11 cellular contexts compared by ENCODE assay signal in genomic region chr2:33521791-33522281, GRCh38. TPM values are rescaled to one million over a fixed set of nuclear protein-coding genes. Genes with fewer than 3 reads are reported as not detected.
A peak's percentile ranks its signal among the peaks of the same experiment; 100 is the strongest.
DNase-seq lines count a peak whose midpoint lies in the region; ATAC-seq and TF ChIP-seq lines count a peak whose summit lies in the region.
"Had no signal": no experiment of that assay in that cellular context is flagged by ENCODE, and none has a peak within 500 bp of the region (broad histone marks: within the 10 kb centered on the region; RNA-seq: fewer than 3 reads in every experiment).

No MANE protein-coding gene starts in this region.

- DNase-seq in LHCN-M2 (ENCODE audit: low read depth) = peak; percentile 51
- DNase-seq in dedifferentiated amniotic fluid mesenchymal stem cell (ENCODE audit: extremely low spot score) = peak; percentile 45
- peak; percentile 29 for DNase-seq in hepatocyte (ENCODE audit: low spot score)
- no peak for DNase-seq in midbrain (lab: John Stamatoyannopoulos, UW)
- DNase-seq: Karpas-422; NCI-H2171 treated with DMSO at 0.1 percent for 48 hours; stimulated activated naive CD4-positive, alpha-beta T cell treated with Interleukin-2 at 50 U/mL for 16 hours had no signal

- H3K27ac ChIP-seq in hepatocyte (no peak overlapping the region), temporal lobe (ENCODE audit: low read depth, low read length) (peak overlapping the region; percentile 19)
- H3K27ac ChIP-seq: neural progenitor cell had no signal

- no peaks in the 10 kb centered on the region for H4K20me1 ChIP-seq in hepatocyte (ENCODE audit: insufficient read depth, poor library complexity, severe bottlenecking)

- no peaks in the 10 kb centered on the region for H3K27me3 ChIP-seq in hepatocyte
- H3K27me3 ChIP-seq: neural progenitor cell had no signal

- no peak for TF ChIP-seq CTCF in hepatocyte (IDR thresholded peaks at IDR 0.05; ENCODE audit: poor library complexity)

- H2AFZ ChIP-seq in hepatocyte = no peak overlapping the region

- H3K4me2 ChIP-seq in hepatocyte = no peak overlapping the region

- H3K9me3 ChIP-seq in hepatocyte (ENCODE audit: low read depth) = no peaks in the 10 kb centered on the region

- ATAC-seq in HG03108 (IDR thresholded peaks at IDR 0.05; ENCODE audit: unreplicated experiment) (no peak), HG02623 (IDR thresholded peaks at IDR 0.05; ENCODE audit: unreplicated experiment) (no peak)

- no peaks in the 10 kb centered on the region for H3K79me2 ChIP-seq in hepatocyte

- H3K4me3 ChIP-seq in hepatocyte = no peak overlapping the region
- H3K4me3 ChIP-seq: neural progenitor cell had no signal

- no peaks in the 10 kb centered on the region for H3K9me2 ChIP-seq in hepatocyte (replicated peaks; ENCODE audit: insufficient read depth)

- 67% methylated on average over 1 of the region's 1 CpG for WGBS in hepatocyte (ENCODE audit: low lambda C conversion rate, missing lambda C conversion rate)

- H3K4me1 ChIP-seq in hepatocyte (ENCODE audit: insufficient read depth) = no peaks in the 10 kb centered on the region
- H3K4me1 ChIP-seq: neural progenitor cell had no signal

- no peaks in the 10 kb centered on the region for H3K36me3 ChIP-seq in hepatocyte (replicated peaks; ENCODE audit: insufficient read depth, low read depth)
- H3K36me3 ChIP-seq: neural progenitor cell had no signal

RNA-seq across cellular contexts. Expression of gene RASGRP3, which starts 45.4 kb away (rescaled TPM):
- 6.1 and 9.4 TPM in 2 replicates for total RNA-seq in LHCN-M2 (2014; rRNA removed)
- polyA plus RNA-seq in LHCN-M2 (2012) = 2.7 TPM
- 5.9 and 8.6 TPM in 2 replicates for total RNA-seq in hepatocyte
- 1.7 TPM in 2 replicates for polyA plus RNA-seq in hepatocyte
- total RNA-seq in temporal lobe = 5.4 TPM
